In the genomic region with DNA sequence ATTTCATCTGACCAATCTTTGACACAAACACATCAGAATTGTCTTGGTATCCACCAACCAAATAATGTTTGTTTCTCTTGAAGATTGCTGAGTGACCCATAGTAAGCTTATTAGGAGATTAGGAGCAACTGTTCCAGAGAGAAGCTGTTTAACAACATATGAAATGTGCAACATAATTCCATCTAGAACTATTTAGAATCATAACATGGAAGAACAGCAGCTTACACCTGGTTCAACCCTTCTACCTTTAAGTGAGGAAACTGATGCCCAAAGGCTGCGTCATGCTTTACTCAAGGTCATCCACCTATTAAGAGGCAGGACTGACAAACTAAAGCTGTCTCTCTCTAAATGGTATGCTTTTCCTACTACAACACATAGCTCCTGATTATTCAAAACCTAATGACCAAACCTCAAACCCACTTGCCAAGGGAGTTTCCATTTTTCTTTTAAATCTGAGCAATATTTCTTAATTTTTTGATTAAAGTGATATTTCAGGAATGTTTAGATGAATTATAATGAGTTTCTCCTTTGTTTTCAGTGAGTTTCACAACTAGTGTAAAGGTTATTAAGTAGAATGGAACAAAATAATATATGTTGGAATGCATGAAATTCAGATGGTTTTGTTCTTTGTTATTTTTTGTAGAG, we compare ENCODE assay signal across 16 cellular contexts.
DNase-seq lines count a peak whose midpoint lies in the region; ATAC-seq and TF ChIP-seq lines count a peak whose summit lies in the region.
"Had no signal": no experiment of that assay in that cellular context is flagged by ENCODE, and none has a peak within 500 bp of the region (broad histone marks: within the 10 kb centered on the region; RNA-seq: fewer than 3 reads in every experiment).

No MANE protein-coding gene starts in this region.

- ATAC-seq in psoas muscle (no peak), mucosa of descending colon (no peak)
- ATAC-seq: body of pancreas had no signal

- H3K79me2 ChIP-seq in GM23248 (ENCODE audit: insufficient read depth): no peaks in the 10 kb centered on the region
- no peaks in the 10 kb centered on the region for H3K79me2 ChIP-seq in SK-N-SH (ENCODE audit: insufficient read depth)

- peaks cover 2% of the 10 kb centered on the region for H3K27me3 Mint-ChIP-seq in endodermal cell (ENCODE audit: insufficient read depth)
- H3K27me3 Mint-ChIP-seq: activated CD4-positive, alpha-beta T cell treated with anti-CD3 and anti-CD28 coated beads, Interleukin-2, amount 10 ng/mL, durations not matched to agents 7 days and 5 days had no signal

- H4K20me1 ChIP-seq in BLaER1 (no peaks in the 10 kb centered on the region), GM23248 (ENCODE audit: insufficient read depth) (no peaks in the 10 kb centered on the region), SK-N-SH (ENCODE audit: insufficient read depth) (no peaks in the 10 kb centered on the region)

- no peaks in the 10 kb centered on the region for H3K36me3 Mint-ChIP-seq in endodermal cell (ENCODE audit: low read depth)

- no peak overlapping the region for H3K27ac ChIP-seq in BLaER1
- H3K27ac ChIP-seq in GM23248: 0 out of 2 replicates have a peak overlapping the region, but pooled peaks have one; percentile 1
- H3K27ac ChIP-seq in endodermal cell (ENCODE audit: low read depth, low read length): no peak overlapping the region
- peak overlapping the region; percentile 84 for H3K27ac ChIP-seq in psoas muscle
- H3K27ac ChIP-seq in SK-N-SH (ENCODE audit: low read depth in 2 of 2, low read length in 1 of 2): peak overlapping the region in 1 of 2 experiments; percentile 99; a peak in 1 of 4 replicates

- TF ChIP-seq CTCF in endodermal cell (conservative IDR thresholded peaks at IDR 0.05): no peak
- no peak for TF ChIP-seq CTCF in psoas muscle (IDR thresholded peaks at IDR 0.05)
- no peak for TF ChIP-seq CTCF in mucosa of descending colon (IDR thresholded peaks at IDR 0.05)
- no peak for TF ChIP-seq CTCF in SK-N-SH (IDR thresholded peaks at IDR 0.05)

- H3K9me3 Mint-ChIP-seq in endodermal cell: no peaks in the 10 kb centered on the region

- H3K9me3 ChIP-seq in BLaER1: no peaks in the 10 kb centered on the region
- H3K9me3 ChIP-seq in GM23248 (ENCODE audit: low read depth): no peaks in the 10 kb centered on the region
- no peaks in the 10 kb centered on the region for H3K9me3 ChIP-seq in endodermal cell (ENCODE audit: control insufficient read depth, low read length)
- H3K9me3 ChIP-seq in psoas muscle: no peaks in the 10 kb centered on the region
- H3K9me3 ChIP-seq in mucosa of descending colon: no peaks in the 10 kb centered on the region
- no peaks in the 10 kb centered on the region for H3K9me3 ChIP-seq in SK-N-SH
- H3K9me3 ChIP-seq: body of pancreas, MG63 had no signal

- no peak for DNase-seq in GM23248
- DNase-seq in endodermal cell: no peak
- no peak for DNase-seq in psoas muscle
- no peak for DNase-seq in mucosa of descending colon
- no peak for DNase-seq in 8988T
- DNase-seq in SK-N-SH: no peak
- DNase-seq: activated CD4-positive, alpha-beta T cell treated with anti-CD3 and anti-CD28 coated beads, Interleukin-2, amount 10 ng/mL, durations not matched to agents 7 days and 5 days; body of pancreas; MG63; midbrain; NCI-H2029; NCI-H526; RPMI8226; stimulated activated CD4-positive, alpha-beta T cell treated with anti-CD3 and anti-CD28 coated beads, Interleukin-15, amount 100 ng/mL, for 24 hours had no signal

- H3K4me1 ChIP-seq in BLaER1: peaks cover 45% of the 10 kb centered on the region
- peaks cover 39% of the 10 kb centered on the region for H3K4me1 ChIP-seq in GM23248 (ENCODE audit: insufficient read depth)
- peaks cover 7% of the 10 kb centered on the region for H3K4me1 ChIP-seq in endodermal cell (ENCODE audit: control insufficient read depth, insufficient read depth, low read length)
- H3K4me1 ChIP-seq in psoas muscle: peaks cover 65% of the 10 kb centered on the region
- peaks cover 13% of the 10 kb centered on the region for H3K4me1 ChIP-seq in mucosa of descending colon (ENCODE audit: low read depth)
- H3K4me1 ChIP-seq in SK-N-SH (ENCODE audit: control insufficient read depth in 1 of 2, insufficient read depth in 2 of 2, low read depth in 1 of 2, low read length in 1 of 2): peaks cover 17 to 36% of the 10 kb centered on the region in 2 experiments; a peak in 3 of 4 replicates

- H2AFZ ChIP-seq in GM23248 (0 out of 2 replicates have a peak overlapping the region, but pooled peaks have one; percentile 6), SK-N-SH (ENCODE audit: low read depth) (no peak overlapping the region)

- no peak overlapping the region for H3K4me3 Mint-ChIP-seq in endodermal cell
- H3K4me3 Mint-ChIP-seq: activated CD4-positive, alpha-beta T cell treated with anti-CD3 and anti-CD28 coated beads, Interleukin-2, amount 10 ng/mL, durations not matched to agents 7 days and 5 days; activated T-helper 1 cell treated with anti-CD3 and anti-CD28 coated beads, Interleukin-12 subunit alpha, Interleukin-12 subunit beta, Interleukin-2, Interleukin-4 antibody, amounts not matched to agents 30 ng/mL and 10 ng/mL and 1 ng/mL, durations not matched to agents 14 hours and 24 hours and 36 hours had no signal

- no peak overlapping the region for H3K9ac ChIP-seq in BLaER1
- H3K9ac ChIP-seq in GM23248: no peak overlapping the region
- no peak overlapping the region for H3K9ac ChIP-seq in endodermal cell (ENCODE audit: extremely low read depth, low read length, poor library complexity, severe bottlenecking)
- no peak overlapping the region for H3K9ac ChIP-seq in SK-N-SH

- WGBS in GM23248 (ENCODE audit: low coverage in 1 of 2, low lambda C conversion rate in 2 of 2, missing lambda C conversion rate in 2 of 2), 2 experiments: 96 to 97% methylated on average over 1 of the region's 1 CpG
- 92% methylated on average over 1 of the region's 1 CpG; no CpG with 5 or more reads in 1 of the 2 experiments for WGBS in endodermal cell (ENCODE audit: insufficient coverage in 1 of 2, insufficient read length in 1 of 2), 2 experiments
- 39 to 50% (median 44%) methylated on average over 1 of the region's 1 CpG for WGBS in psoas muscle, 3 donors
- 92% methylated on average over 1 of the region's 1 CpG for WGBS in SK-N-SH (ENCODE audit: low lambda C conversion rate)

- H3F3A ChIP-seq in GM23248 (ENCODE audit: insufficient read depth) (peaks cover 10% of the 10 kb centered on the region; the same call in 1 of the 2 replicates), SK-N-SH (replicated peaks; ENCODE audit: insufficient read depth) (no peaks in the 10 kb centered on the region)

- peaks cover 7% of the 10 kb centered on the region for H3K4me1 Mint-ChIP-seq in endodermal cell

- in situ Hi-C loops in GM23248 (cut with MboI): no loop called here

- intact Hi-C loops in psoas muscle (cut with DNase I) (loop anchor here in 1 of 2 donors (10.0 kb wide), 1 partner anchor 46 kb away; no protein-coding TSS in a partner anchor), mucosa of descending colon (cut with DNase I, micrococcal nuclease) (loop anchor here in 1 of 2 donors (5.0 kb wide), 1 partner anchor 91 kb away; no protein-coding TSS in a partner anchor)

- TF ChIP-seq RAD21 in SK-N-SH (IDR thresholded peaks at IDR 0.05; ENCODE audit: low read length): no peak

- POLR2A ChIA-PET in SK-N-SH (lab: Yijun Ruan, JAX): interaction anchor here (1.6 to 2.8 kb wide), 2 partner anchors 22 to 90 kb away, joined by 4 to 14 read pairs; no protein-coding TSS in a partner anchor

- H3K27ac Mint-ChIP-seq in endodermal cell: no peak overlapping the region
- H3K27ac Mint-ChIP-seq: activated CD4-positive, alpha-beta T cell treated with anti-CD3 and anti-CD28 coated beads, Interleukin-2, amount 10 ng/mL, durations not matched to agents 7 days and 5 days; activated T-helper 1 cell treated with anti-CD3 and anti-CD28 coated beads, Interleukin-12 subunit alpha, Interleukin-12 subunit beta, Interleukin-2, Interleukin-4 antibody, amounts not matched to agents 30 ng/mL and 10 ng/mL and 1 ng/mL, durations not matched to agents 14 hours and 24 hours and 36 hours had no signal

- CTCF ChIA-PET in SK-N-SH (lab: Yijun Ruan, JAX): interaction anchor here (0.9 to 4.8 kb wide), 7 partner anchors 9 to 239 kb away, joined by 3 to 31 read pairs (median 8); no protein-coding TSS in a partner anchor

- H3K4me2 ChIP-seq in BLaER1: peak overlapping the region; percentile 74
- no peak overlapping the region for H3K4me2 ChIP-seq in GM23248 (ENCODE audit: unreplicated experiment)
- H3K4me2 ChIP-seq in SK-N-SH: no peak overlapping the region

- H3K36me3 ChIP-seq in BLaER1 (no peaks in the 10 kb centered on the region), GM23248 (ENCODE audit: low read depth) (no peaks in the 10 kb centered on the region), endodermal cell (ENCODE audit: control insufficient read depth, insufficient read depth, low read length) (no peaks in the 10 kb centered on the region), psoas muscle (ENCODE audit: insufficient read depth in 1 of 2, low read depth in 1 of 2) (no peaks in the 10 kb centered on the region), mucosa of descending colon (ENCODE audit: low read depth) (no peaks in the 10 kb centered on the region), SK-N-SH (replicated peaks in 1 of 2; ENCODE audit: control insufficient read depth in 1 of 2, insufficient read depth in 2 of 2, low read length in 1 of 2) (no peaks in the 10 kb centered on the region)
- H3K36me3 ChIP-seq: MG63 had no signal

- TF ChIP-seq EP300 in SK-N-SH (IDR thresholded peaks at IDR 0.05; ENCODE audit: borderline replicate concordance in 1 of 2, low read depth in 1 of 2, low read length in 1 of 2): no peak

- H3K27me3 ChIP-seq in BLaER1 (no peaks in the 10 kb centered on the region), GM23248 (replicated peaks; ENCODE audit: insufficient read depth) (no peaks in the 10 kb centered on the region), endodermal cell (ENCODE audit: control insufficient read depth, insufficient read depth, low read length, poor library complexity, severe bottlenecking) (no peaks in the 10 kb centered on the region), psoas muscle (ENCODE audit: insufficient read depth in 3 of 3, low read length in 2 of 3) (no peaks in the 10 kb centered on the region), SK-N-SH (ENCODE audit: insufficient read depth) (no peaks in the 10 kb centered on the region)
- H3K27me3 ChIP-seq: body of pancreas, MG63 had no signal

- H3K4me3 ChIP-seq in BLaER1 (no peak overlapping the region), GM23248 (no peak overlapping the region), endodermal cell (ENCODE audit: low read length) (peak overlapping the region; percentile 66), psoas muscle (peak overlapping the region; percentile 56), mucosa of descending colon (no peak overlapping the region), SK-N-SH (ENCODE audit: low read depth in 2 of 2, low read length in 1 of 2) (no peak overlapping the region)
- H3K4me3 ChIP-seq: body of pancreas, MG63 had no signal

- H3K9me2 ChIP-seq in GM23248 (ENCODE audit: insufficient read depth) (no peaks in the 10 kb centered on the region), SK-N-SH (no peaks in the 10 kb centered on the region)

TF ChIP-seq in SK-N-SH, 30 proteins besides CTCF, POLR2A, EP300 and RAD21 (continues in another document):
- no peak for TF ChIP-seq FOSL2 (IDR thresholded peaks at IDR 0.05; ENCODE audit: borderline replicate concordance, low read depth)

Comparison
In these comparisons a context has a peak if more than half of its experiments do, and no peak if none do; other contexts are left out.
1. H3K27ac ChIP-seq: peak in GM23248 (single experiment) and psoas muscle (single experiment); none in BLaER1 (single experiment) and endodermal cell (single experiment).
2. H3K4me3 ChIP-seq: peak in endodermal cell (single experiment) and psoas muscle (single experiment); none in BLaER1 (single experiment), GM23248 (single experiment), mucosa of descending colon (single experiment) and SK-N-SH (0 of 2).